In genomic region chr2:109663721-109664120, GRCh38 we compare ENCODE assay signal across 9 cellular contexts. TPM values are rescaled to one million over a fixed set of nuclear protein-coding genes. Genes with fewer than 3 reads are reported as not detected.
A peak's percentile ranks its signal among the peaks of the same experiment; 100 is the strongest.
DNase-seq lines count a peak whose midpoint lies in the region; ATAC-seq and TF ChIP-seq lines count a peak whose summit lies in the region.
"Had no signal": no experiment of that assay in that cellular context is flagged by ENCODE, and none has a peak within 500 bp of the region (broad histone marks: within the 10 kb centered on the region; RNA-seq: fewer than 3 reads in every experiment).

No MANE protein-coding gene starts in this region.

- H3K4me3 ChIP-seq in left lung (no peak overlapping the region), uterus (no peak overlapping the region)

- H3K27ac ChIP-seq in left lung (no peak overlapping the region), uterus (no peak overlapping the region)

- H3K4me1 ChIP-seq in left lung (no peaks in the 10 kb centered on the region), uterus (no peaks in the 10 kb centered on the region)

- no peaks in the 10 kb centered on the region for H3K9me3 ChIP-seq in left lung
- no peaks in the 10 kb centered on the region for H3K9me3 ChIP-seq in uterus

- ATAC-seq in left lung: peak; percentile 47

- intact Hi-C loops in left lung (cut with DNase I): no loop called here
- intact Hi-C loops in uterus (cut with DNase I; ENCODE audit: low total_unique reads): no loop called here

- DNase-seq in NCI-H2029 (lab: John Stamatoyannopoulos, UW) (peak; percentile 13), NCI-H2029 treated with DMSO at 0.1 percent for 48 hours (lab: John Stamatoyannopoulos, UW) (no peak), cerebellum (ENCODE audit: low spot score) (peak; percentile 76), left lung (no peak), uterus (peak; percentile 36 to 50), HuH-7.5 (ENCODE audit: low spot score) (no peak), COLO668 (lab: John Stamatoyannopoulos, UW; ENCODE audit: unreplicated experiment) (no peak)
- DNase-seq in central memory CD4-positive, alpha-beta T cell: no peak
- DNase-seq: 8988T had no signal

- TF ChIP-seq CTCF in left lung (IDR thresholded peaks at IDR 0.05) (no peak), uterus (IDR thresholded peaks at IDR 0.05) (no peak)

- H3K36me3 ChIP-seq in left lung: no peaks in the 10 kb centered on the region
- H3K36me3 ChIP-seq in uterus: no peaks in the 10 kb centered on the region

- no peak for TF ChIP-seq POLR2A in uterus (IDR thresholded peaks at IDR 0.05)

- H3K27me3 ChIP-seq in left lung (no peaks in the 10 kb centered on the region), uterus (no peaks in the 10 kb centered on the region)

RNA-seq across cellular contexts. Expression of gene SOWAHC, which starts 49.6 kb away (rescaled TPM):
- total RNA-seq in cerebellum: 20.6 TPM
- total RNA-seq in left lung: 10 to 100 TPM; 11.2 to 12.6 TPM
- total RNA-seq in uterus: 10 to 100 TPM in 2 of 4 donors, 1 to 10 TPM in 2; 6.4 to 32.5 (median 9.4) TPM

RNA-seq across cellular contexts. Expression of gene SEPTIN10, which starts 50.0 kb away (rescaled TPM):
- total RNA-seq in cerebellum (46.1 TPM), left lung (10 to 100 TPM; 66.6 to 73.8 TPM), uterus (100 to 1,000 TPM in 3 of 4 donors, 10 to 100 TPM in 1; 52.8 to 181 (median 121) TPM)

Comparison
In these comparisons a context has a peak if more than half of its experiments do, and no peak if none do; other contexts are left out.
1. DNase-seq: peak in NCI-H2029 (single experiment), cerebellum (single experiment) and uterus (2 of 2); none in NCI-H2029 treated with DMSO at 0.1 percent for 48 hours (single experiment), left lung (0 of 2), HuH-7.5 (single experiment), COLO668 (single experiment) and central memory CD4-positive, alpha-beta T cell (single experiment).